10 cellular contexts compared by ENCODE assay signal in genomic region chr2:237603049-237603717, GRCh38. TPM values are rescaled to one million over a fixed set of nuclear protein-coding genes. Genes with fewer than 3 reads are reported as not detected.
A peak's percentile ranks its signal among the peaks of the same experiment; 100 is the strongest.
DNase-seq lines count a peak whose midpoint lies in the region; ATAC-seq and TF ChIP-seq lines count a peak whose summit lies in the region.
"Had no signal": no experiment of that assay in that cellular context is flagged by ENCODE, and none has a peak within 500 bp of the region (broad histone marks: within the 10 kb centered on the region; RNA-seq: fewer than 3 reads in every experiment).

No MANE protein-coding gene starts in this region.

- H3K27ac Mint-ChIP-seq in effector memory CD8-positive, alpha-beta T cell, result peak overlapping the region; percentile 90 to 96
- H3K27ac Mint-ChIP-seq in progenitor cell of endocrine pancreas, result peak overlapping the region; percentile 62

- no peak for TF ChIP-seq POLR2A in Peyer's patch (IDR thresholded peaks at IDR 0.05)

- ATAC-seq in GM19324 (IDR thresholded peaks at IDR 0.05; ENCODE audit: low FRiP score, unreplicated experiment), result peak; percentile 14
- no peak for ATAC-seq in effector memory CD8-positive, alpha-beta T cell (replicated peaks)
- no peak for ATAC-seq in GM19452 (IDR thresholded peaks at IDR 0.05; ENCODE audit: unreplicated experiment)
- ATAC-seq: Right ventricle myocardium inferior had no signal

- H3K4me3 ChIP-seq in Peyer's patch, result peak overlapping the region in 1 of 4 donors; percentile 22

- DNase-seq in Peyer's patch (no peak), progenitor cell of endocrine pancreas (ENCODE audit: low spot score, unreplicated experiment) (no peak), NCI-H1694 (lab: John Stamatoyannopoulos, UW) (no peak), NCI-H1436 (lab: John Stamatoyannopoulos, UW) (no peak), COLO668 (lab: John Stamatoyannopoulos, UW; ENCODE audit: unreplicated experiment) (no peak)
- DNase-seq in effector memory CD8-positive, alpha-beta T cell, result no peak
- DNase-seq: NCI-H1694 treated with DMSO at 0.1 percent for 48 hours had no signal

- peaks cover 7 to 9% of the 10 kb centered on the region in 2 donors for H3K27me3 Mint-ChIP-seq in effector memory CD8-positive, alpha-beta T cell
- peaks cover 46% of the 10 kb centered on the region for H3K27me3 Mint-ChIP-seq in progenitor cell of endocrine pancreas

- TF ChIP-seq CTCF in Peyer's patch (IDR thresholded peaks at IDR 0.05) (no peak), progenitor cell of endocrine pancreas (IDR thresholded peaks at IDR 0.05; ENCODE audit: unreplicated experiment) (no peak)

- H3K36me3 ChIP-seq in Peyer's patch, result no peaks in the 10 kb centered on the region

- peaks cover 15 to 19% of the 10 kb centered on the region in 2 donors for H3K4me1 Mint-ChIP-seq in effector memory CD8-positive, alpha-beta T cell (ENCODE audit: low read depth in 2 of 2)
- H3K4me1 Mint-ChIP-seq in progenitor cell of endocrine pancreas (ENCODE audit: low read depth), result peaks cover 16% of the 10 kb centered on the region

- H3K9me3 Mint-ChIP-seq in effector memory CD8-positive, alpha-beta T cell, result no peaks in the 10 kb centered on the region
- H3K9me3 Mint-ChIP-seq in progenitor cell of endocrine pancreas (ENCODE audit: low read depth), result no peaks in the 10 kb centered on the region

- no peaks in the 10 kb centered on the region for H3K9me3 ChIP-seq in Peyer's patch

- peak overlapping the region; percentile 75 to 76 for H3K4me3 Mint-ChIP-seq in effector memory CD8-positive, alpha-beta T cell
- H3K4me3 Mint-ChIP-seq in progenitor cell of endocrine pancreas (ENCODE audit: low read depth), result no peak overlapping the region

- H3K27me3 ChIP-seq in Peyer's patch, result no peaks in the 10 kb centered on the region

- H3K27ac ChIP-seq in Peyer's patch, result peak overlapping the region in 3 of 4 donors; percentile 9 to 66 (median 63)

- peaks cover 0 to 10% (median 3%) of the 10 kb centered on the region in 4 donors for H3K4me1 ChIP-seq in Peyer's patch

- peaks cover 10% of the 10 kb centered on the region for H3K36me3 Mint-ChIP-seq in effector memory CD8-positive, alpha-beta T cell (ENCODE audit: insufficient read depth)
- no peaks in the 10 kb centered on the region for H3K36me3 Mint-ChIP-seq in progenitor cell of endocrine pancreas (ENCODE audit: insufficient read depth)

RNA-seq across cellular contexts. Expression of gene RAB17, which starts 12.6 kb away (rescaled TPM):
- total RNA-seq in Peyer's patch, result 100 to 1,000 TPM in 3 of 4 donors, 10 to 100 TPM in 1; 66.0 to 244 (median 219) TPM
- total RNA-seq in progenitor cell of endocrine pancreas, result 49.9 and 52.0 TPM in 2 replicates

RNA-seq across cellular contexts. Expression of gene LRRFIP1, which starts 24.2 kb away (rescaled TPM):
- total RNA-seq in Peyer's patch, result 100 to 1,000 TPM; 114 to 182 (median 135) TPM
- 68.6 and 71.4 TPM in 2 replicates for total RNA-seq in progenitor cell of endocrine pancreas

RNA-seq across cellular contexts. Expression of gene PRLH, which starts 36.8 kb away (rescaled TPM):
- not detected for total RNA-seq in Peyer's patch
- total RNA-seq in progenitor cell of endocrine pancreas, result not detected in 2 replicates
- total RNA-seq: Right ventricle myocardium inferior had no signal
